ENCODE assay signal across 17 cellular contexts in genomic region chr11:44866301-44866700, GRCh38.
DNase-seq lines count a peak whose midpoint lies in the region; ATAC-seq and TF ChIP-seq lines count a peak whose summit lies in the region.
"Had no signal": no experiment of that assay in that cellular context is flagged by ENCODE, and none has a peak within 500 bp of the region (broad histone marks: within the 10 kb centered on the region; RNA-seq: fewer than 3 reads in every experiment).

No MANE protein-coding gene starts in this region.

- TF ChIP-seq POLR2A in heart left ventricle (IDR thresholded peaks at IDR 0.05), result no peak

- H3K4me1 Mint-ChIP-seq in WTC11 (peaks cover 44% of the 10 kb centered on the region), neural progenitor cell (peaks cover 72% of the 10 kb centered on the region)
- peaks cover 17% of the 10 kb centered on the region for H3K4me1 Mint-ChIP-seq in activated naive CD8-positive, alpha-beta T cell treated with anti-CD3 and anti-CD28 coated beads for 36 hours

- H3K4me1 ChIP-seq in heart left ventricle, result peaks cover 0 to 54% (median 20%) of the 10 kb centered on the region in 12 donors
- H3K4me1 ChIP-seq in neural progenitor cell, result peaks cover 69% of the 10 kb centered on the region

- H2AFZ ChIP-seq in neural progenitor cell (replicated peaks), result no peak overlapping the region

- POLR2A ChIA-PET in WTC11 (lab: Charles Lee), result no interaction called here

- H3K4me3 Mint-ChIP-seq in WTC11 (no peak overlapping the region), neural progenitor cell (no peak overlapping the region)
- no peak overlapping the region for H3K4me3 Mint-ChIP-seq in activated naive CD8-positive, alpha-beta T cell treated with anti-CD3 and anti-CD28 coated beads for 36 hours
- H3K4me3 Mint-ChIP-seq: CD4-positive, alpha-beta memory T cell had no signal

- no peaks in the 10 kb centered on the region for H3K36me3 Mint-ChIP-seq in WTC11
- H3K36me3 Mint-ChIP-seq in neural progenitor cell, result peaks cover 13% of the 10 kb centered on the region
- H3K36me3 Mint-ChIP-seq in activated naive CD8-positive, alpha-beta T cell treated with anti-CD3 and anti-CD28 coated beads for 36 hours, result peaks cover 7% of the 10 kb centered on the region

- H4K20me1 ChIP-seq in neural progenitor cell (ENCODE audit: low read depth), result no peaks in the 10 kb centered on the region

- H3K9me3 Mint-ChIP-seq in WTC11 (no peaks in the 10 kb centered on the region), neural progenitor cell (peaks cover 2% of the 10 kb centered on the region)
- H3K9me3 Mint-ChIP-seq in activated naive CD8-positive, alpha-beta T cell treated with anti-CD3 and anti-CD28 coated beads for 36 hours, result peaks cover 2% of the 10 kb centered on the region

- H3K27ac ChIP-seq in heart left ventricle (peak overlapping the region in 7 of 12 donors; percentile 41 to 79 (median 60)), neural progenitor cell (peak overlapping the region; percentile 50)

- no peak for DNase-seq in heart left ventricle
- DNase-seq in left ventricle myocardium superior, result no peak
- peak; percentile 85 for DNase-seq in NCI-H1092 treated with DMSO at 0.1 percent for 48 hours (lab: John Stamatoyannopoulos, UW)
- no peak for DNase-seq in WTC11 (ENCODE audit: low spot score)
- no peak for DNase-seq in neural progenitor cell (ENCODE audit: low spot score)
- no peak for DNase-seq in activated naive CD8-positive, alpha-beta T cell treated with anti-CD3 and anti-CD28 coated beads for 36 hours
- DNase-seq: CD4-positive, alpha-beta memory T cell; DND-41; GDM1; MG63; NCI-H187 treated with DMSO at 0.1 percent for 48 hours; NCI-H510A; SHP77 treated with DMSO at 0.1 percent for 48 hours had no signal

- peaks cover 0 to 5% (median 0%) of the 10 kb centered on the region in 12 donors for H3K9me3 ChIP-seq in heart left ventricle
- no peaks in the 10 kb centered on the region for H3K9me3 ChIP-seq in neural progenitor cell (ENCODE audit: low read depth)
- H3K9me3 ChIP-seq: MG63 had no signal

- peaks cover 39% of the 10 kb centered on the region for H3F3A ChIP-seq in neural progenitor cell (ENCODE audit: low read depth)

- H3K4me2 ChIP-seq in neural progenitor cell, result peak overlapping the region; percentile 43

- no peaks in the 10 kb centered on the region for H3K27me3 ChIP-seq in heart left ventricle
- H3K27me3 ChIP-seq in neural progenitor cell, result no peaks in the 10 kb centered on the region
- H3K27me3 ChIP-seq: MG63 had no signal

- ATAC-seq in heart left ventricle (no peak), left ventricle myocardium superior (no peak), WTC11 (no peak), GM19397 (IDR thresholded peaks at IDR 0.05; ENCODE audit: unreplicated experiment) (no peak), HG02970 (IDR thresholded peaks at IDR 0.05; ENCODE audit: low FRiP score, unreplicated experiment) (no peak)
- ATAC-seq: GM12878, SK-N-SH treated with all-trans-retinoic acid at 6 μM for 48 hours had no signal

- H3K36me3 ChIP-seq in heart left ventricle, result peaks cover 0 to 5% (median 0%) of the 10 kb centered on the region in 9 donors
- no peaks in the 10 kb centered on the region for H3K36me3 ChIP-seq in neural progenitor cell
- H3K36me3 ChIP-seq: MG63 had no signal

- CTCF ChIA-PET in WTC11 (lab: Charles Lee), result interaction anchor here (0.7 to 2.3 kb wide), 5 partner anchors 42 to 249 kb away, joined by 3 to 10 read pairs (median 4); no protein-coding TSS in a partner anchor

- 65 to 73% (median 69%) methylated on average over 6 of the region's 6 CpGs for WGBS in heart left ventricle, 4 donors

- H3K79me2 ChIP-seq in neural progenitor cell (ENCODE audit: low read depth), result peaks cover 4% of the 10 kb centered on the region

- H3K9ac ChIP-seq in neural progenitor cell, result no peak overlapping the region

- H3K27ac Mint-ChIP-seq in WTC11, result 0 out of 2 replicates have a peak overlapping the region, but pooled peaks have one; percentile 57
- H3K27ac Mint-ChIP-seq in neural progenitor cell, result no peak overlapping the region
- H3K27ac Mint-ChIP-seq in activated naive CD8-positive, alpha-beta T cell treated with anti-CD3 and anti-CD28 coated beads for 36 hours, result no peak overlapping the region
- H3K27ac Mint-ChIP-seq: CD4-positive, alpha-beta memory T cell had no signal

- peaks cover 2% of the 10 kb centered on the region; the same call in 1 of the 2 replicates for H3K27me3 Mint-ChIP-seq in WTC11 (ENCODE audit: low read depth)
- peaks cover 2% of the 10 kb centered on the region for H3K27me3 Mint-ChIP-seq in neural progenitor cell (ENCODE audit: insufficient read depth, low read depth)
- H3K27me3 Mint-ChIP-seq in activated naive CD8-positive, alpha-beta T cell treated with anti-CD3 and anti-CD28 coated beads for 36 hours, result peaks cover 25% of the 10 kb centered on the region
- H3K27me3 Mint-ChIP-seq: CD4-positive, alpha-beta memory T cell had no signal

- TF ChIP-seq CTCF in heart left ventricle (IDR thresholded peaks at IDR 0.05), result no peak
- TF ChIP-seq CTCF in WTC11 (IDR thresholded peaks at IDR 0.05), result no peak
- TF ChIP-seq CTCF in neural progenitor cell (IDR thresholded peaks at IDR 0.05), result no peak

- intact Hi-C loops in heart left ventricle (cut with DNase I) (loop anchor here in 3 of 10 donors (5.0 to 10.0 kb wide), 5 partner anchors 82 to 142 kb away; partner anchors contain the start of gene TSPAN18 (in 2 of the 3)), left ventricle myocardium superior (cut with micrococcal nuclease) (no loop called here)

- no peak overlapping the region for H3K4me3 ChIP-seq in heart left ventricle
- H3K4me3 ChIP-seq in neural progenitor cell, result no peak overlapping the region
- H3K4me3 ChIP-seq: GM12878, MG63 had no signal

TF ChIP-seq in WTC11, 78 proteins besides CTCF, POLR2A, EP300 and RAD21 (continues in another document):
- TF ChIP-seq ESRRA (CRISPR knock-in tag; IDR thresholded peaks at IDR 0.05; ENCODE audit: borderline replicate concordance), result no peak
- TF ChIP-seq NFE2L1 (CRISPR knock-in tag; IDR thresholded peaks at IDR 0.05), result no peak
- TF ChIP-seq USF2 (CRISPR knock-in tag; IDR thresholded peaks at IDR 0.05), result no peak
- no peak for TF ChIP-seq ZNF423 (CRISPR knock-in tag; IDR thresholded peaks at IDR 0.05)
- no peak for TF ChIP-seq CREM (CRISPR knock-in tag; IDR thresholded peaks at IDR 0.05)
- TF ChIP-seq, protein P1, sequence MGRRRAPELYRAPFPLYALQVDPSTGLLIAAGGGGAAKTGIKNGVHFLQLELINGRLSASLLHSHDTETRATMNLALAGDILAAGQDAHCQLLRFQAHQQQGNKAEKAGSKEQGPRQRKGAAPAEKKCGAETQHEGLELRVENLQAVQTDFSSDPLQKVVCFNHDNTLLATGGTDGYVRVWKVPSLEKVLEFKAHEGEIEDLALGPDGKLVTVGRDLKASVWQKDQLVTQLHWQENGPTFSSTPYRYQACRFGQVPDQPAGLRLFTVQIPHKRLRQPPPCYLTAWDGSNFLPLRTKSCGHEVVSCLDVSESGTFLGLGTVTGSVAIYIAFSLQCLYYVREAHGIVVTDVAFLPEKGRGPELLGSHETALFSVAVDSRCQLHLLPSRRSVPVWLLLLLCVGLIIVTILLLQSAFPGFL (CRISPR knock-in tag; IDR thresholded peaks at IDR 0.05; ENCODE audit: borderline replicate concordance), result no peak
- TF ChIP-seq CBFB (CRISPR knock-in tag; IDR thresholded peaks at IDR 0.05; ENCODE audit: low read depth), result no peak
- no peak for TF ChIP-seq IRF2 (CRISPR knock-in tag; IDR thresholded peaks at IDR 0.05; ENCODE audit: borderline replicate concordance, low read depth)
- TF ChIP-seq ZNF396 (CRISPR knock-in tag; IDR thresholded peaks at IDR 0.05; ENCODE audit: borderline replicate concordance), result no peak
- TF ChIP-seq, protein P2, sequence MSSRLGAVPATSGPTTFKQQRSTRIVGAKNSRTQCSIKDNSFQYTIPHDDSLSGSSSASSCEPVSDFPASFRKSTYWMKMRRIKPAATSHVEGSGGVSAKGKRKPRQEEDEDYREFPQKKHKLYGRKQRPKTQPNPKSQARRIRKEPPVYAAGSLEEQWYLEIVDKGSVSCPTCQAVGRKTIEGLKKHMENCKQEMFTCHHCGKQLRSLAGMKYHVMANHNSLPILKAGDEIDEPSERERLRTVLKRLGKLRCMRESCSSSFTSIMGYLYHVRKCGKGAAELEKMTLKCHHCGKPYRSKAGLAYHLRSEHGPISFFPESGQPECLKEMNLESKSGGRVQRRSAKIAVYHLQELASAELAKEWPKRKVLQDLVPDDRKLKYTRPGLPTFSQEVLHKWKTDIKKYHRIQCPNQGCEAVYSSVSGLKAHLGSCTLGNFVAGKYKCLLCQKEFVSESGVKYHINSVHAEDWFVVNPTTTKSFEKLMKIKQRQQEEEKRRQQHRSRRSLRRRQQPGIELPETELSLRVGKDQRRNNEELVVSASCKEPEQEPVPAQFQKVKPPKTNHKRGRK (CRISPR knock-in tag; IDR thresholded peaks at IDR 0.05; ENCODE audit: borderline replicate concordance), result no peak
- TF ChIP-seq NR1H2 (CRISPR knock-in tag; IDR thresholded peaks at IDR 0.05), result no peak
- no peak for TF ChIP-seq CREB1 (CRISPR knock-in tag; IDR thresholded peaks at IDR 0.05)
- no peak for TF ChIP-seq ZNF263 (CRISPR knock-in tag; IDR thresholded peaks at IDR 0.05; ENCODE audit: low read depth)
- no peak for TF ChIP-seq ZBTB21 (CRISPR knock-in tag; IDR thresholded peaks at IDR 0.05; ENCODE audit: borderline replicate concordance)
- no peak for TF ChIP-seq MAX (CRISPR knock-in tag; IDR thresholded peaks at IDR 0.05)
- no peak for TF ChIP-seq ZNF138 (CRISPR knock-in tag; conservative IDR thresholded peaks at IDR 0.05)
